Comparison of ENCODE assay signal across 15 cellular contexts in genomic region chr18:44683566-44683965, GRCh38. TPM values are rescaled to one million over a fixed set of nuclear protein-coding genes. Genes with fewer than 3 reads are reported as not detected.
A peak's percentile ranks its signal among the peaks of the same experiment; 100 is the strongest.
DNase-seq lines count a peak whose midpoint lies in the region; ATAC-seq and TF ChIP-seq lines count a peak whose summit lies in the region.
"Had no signal": no experiment of that assay in that cellular context is flagged by ENCODE, and none has a peak within 500 bp of the region (broad histone marks: within the 10 kb centered on the region; RNA-seq: fewer than 3 reads in every experiment).

No MANE protein-coding gene starts in this region.

- H3K36me3 ChIP-seq in mesenchymal stem cell (ENCODE audit: control insufficient read depth in 1 of 2, insufficient read depth in 2 of 2, low read depth in 1 of 2, low read length in 2 of 2), result no peaks in the 10 kb centered on the region
- no peaks in the 10 kb centered on the region for H3K36me3 ChIP-seq in tibial artery
- H3K36me3 ChIP-seq: left lung had no signal

- H2BK12ac ChIP-seq in H9 (ENCODE audit: insufficient read length, low read depth, low read length) (no peak overlapping the region), mesenchymal stem cell (ENCODE audit: low read length in 2 of 2) (no peak overlapping the region)

- H3K9me3 ChIP-seq in H9 (ENCODE audit: control insufficient read depth, low read depth, low read length) (no peaks in the 10 kb centered on the region), mesenchymal stem cell (ENCODE audit: control insufficient read depth, low read length) (no peaks in the 10 kb centered on the region), tibial artery (no peaks in the 10 kb centered on the region)
- H3K9me3 ChIP-seq: left lung, SJSA1 had no signal

- H3K27ac ChIP-seq in H9 (ENCODE audit: insufficient read length, low read depth, low read length) (no peak overlapping the region), coronary artery (peak overlapping the region; percentile 90 to 96), mesenchymal stem cell (ENCODE audit: low read length, poor library complexity, severe bottlenecking) (no peak overlapping the region), tibial artery (peak overlapping the region; percentile 99 to 100)
- H3K27ac ChIP-seq: SJSA1 had no signal

- 0 out of 7 replicates have a peak overlapping the region, but pooled peaks of 1 of the 3 experiments have one; percentile 41 for H3K27ac Mint-ChIP-seq in H9
- H3K27ac Mint-ChIP-seq: activated T-helper 1 cell treated with anti-CD3 and anti-CD28 coated beads, Interleukin-12 subunit alpha, Interleukin-12 subunit beta, Interleukin-2, Interleukin-4 antibody, amounts not matched to agents 30 ng/mL and 10 ng/mL and 1 ng/mL, durations not matched to agents 14 hours and 24 hours and 36 hours; IgD-negative memory B cell; natural killer cell had no signal

- TF ChIP-seq CTCF in H9 (conservative IDR thresholded peaks at IDR 0.05) (no peak), coronary artery (IDR thresholded peaks at IDR 0.05) (no peak), tibial artery (IDR thresholded peaks at IDR 0.05) (no peak)

- H4K8ac ChIP-seq in H9 (replicated peaks; ENCODE audit: insufficient read length, low read depth, low read length), result no peak overlapping the region
- H4K8ac ChIP-seq in mesenchymal stem cell (ENCODE audit: low read length), result no peak overlapping the region

- no peak overlapping the region for H3T11ph ChIP-seq in H9 (ENCODE audit: low read length)

- no peaks in the 10 kb centered on the region for H3K9me3 Mint-ChIP-seq in H9
- H3K9me3 Mint-ChIP-seq: activated T-helper 1 cell treated with anti-CD3 and anti-CD28 coated beads, Interleukin-12 subunit alpha, Interleukin-12 subunit beta, Interleukin-2, Interleukin-4 antibody, amounts not matched to agents 30 ng/mL and 10 ng/mL and 1 ng/mL, durations not matched to agents 14 hours and 24 hours and 36 hours; IgD-negative memory B cell; natural killer cell had no signal

- no peak overlapping the region for H3K4me3 Mint-ChIP-seq in H9
- H3K4me3 Mint-ChIP-seq: activated T-helper 1 cell treated with anti-CD3 and anti-CD28 coated beads, Interleukin-12 subunit alpha, Interleukin-12 subunit beta, Interleukin-2, Interleukin-4 antibody, amounts not matched to agents 30 ng/mL and 10 ng/mL and 1 ng/mL, durations not matched to agents 14 hours and 24 hours and 36 hours; natural killer cell had no signal

- H4K5ac ChIP-seq in H9 (ENCODE audit: insufficient read length, low read depth, low read length), result no peak overlapping the region

- no peak overlapping the region for H2BK5ac ChIP-seq in H9 (ENCODE audit: insufficient read length, low read length)
- H2BK5ac ChIP-seq in mesenchymal stem cell (ENCODE audit: low read depth, low read length, poor library complexity, severe bottlenecking), result no peak overlapping the region

- no peak overlapping the region for H3K9ac ChIP-seq in H9 (ENCODE audit: extremely low read depth, insufficient read length, low read length)
- H3K9ac ChIP-seq in mesenchymal stem cell (ENCODE audit: low read length), result peak overlapping the region; percentile 91

- H3K4me3 ChIP-seq in coronary artery, result peak overlapping the region; percentile 92
- peak overlapping the region in 1 of 2 experiments; percentile 88 for H3K4me3 ChIP-seq in mesenchymal stem cell (ENCODE audit: insufficient read depth in 1 of 2, low read depth in 1 of 2, low read length in 2 of 2)
- peak overlapping the region in 1 of 2 donors; percentile 72 for H3K4me3 ChIP-seq in tibial artery
- H3K4me3 ChIP-seq: SJSA1 had no signal

- H2AFZ ChIP-seq in H9 (ENCODE audit: low read length), result no peak overlapping the region
- H2AFZ ChIP-seq in mesenchymal stem cell (ENCODE audit: low read depth, low read length), result no peak overlapping the region

- H3K36me3 Mint-ChIP-seq in H9 (ENCODE audit: insufficient read depth in 1 of 3, low read depth in 3 of 3), result no peaks in the 10 kb centered on the region
- H3K36me3 Mint-ChIP-seq: natural killer cell had no signal

- DNase-seq in H9 (no peak), coronary artery (ENCODE audit: low spot score) (no peak), mesenchymal stem cell (no peak), tibial artery (no peak), posterior vena cava (ENCODE audit: low spot score) (no peak), amygdala (lab: John Stamatoyannopoulos, UW) (no peak)
- no peak for DNase-seq in effector CD4-positive, alpha-beta T cell
- DNase-seq: left lung; natural killer cell; NCI-H1417 treated with DMSO at 0.1 percent for 48 hours; stimulated activated CD4-positive, alpha-beta T cell treated with anti-CD3 and anti-CD28 coated beads, Interleukin-4, amount 100 ng/mL, for 4 hours had no signal

- H3K4me2 ChIP-seq in H9 (ENCODE audit: insufficient read depth, insufficient read length, low read length), result peak overlapping the region; percentile 82
- no peak overlapping the region for H3K4me2 ChIP-seq in mesenchymal stem cell (ENCODE audit: low read length, poor library complexity, severe bottlenecking)

- peaks cover 9% of the 10 kb centered on the region; the same call in 1 of the 2 replicates for H3K27me3 ChIP-seq in H9 (ENCODE audit: insufficient read depth, low read length)
- H3K27me3 ChIP-seq in mesenchymal stem cell (ENCODE audit: control insufficient read depth in 1 of 2, insufficient read depth in 1 of 2, low read length in 2 of 2), result no peaks in the 10 kb centered on the region
- H3K27me3 ChIP-seq in tibial artery, result no peaks in the 10 kb centered on the region
- H3K27me3 ChIP-seq: SJSA1 had no signal

- H2AK5ac ChIP-seq in H9 (ENCODE audit: insufficient read length, low read length), result no peak overlapping the region
- H2AK5ac ChIP-seq in mesenchymal stem cell (ENCODE audit: low read length, severe bottlenecking), result no peak overlapping the region

- H2BK120ac ChIP-seq in H9 (ENCODE audit: low read depth, low read length, poor library complexity, severe bottlenecking), result no peak overlapping the region
- no peak overlapping the region for H2BK120ac ChIP-seq in mesenchymal stem cell (ENCODE audit: low read depth, low read length)

- no peak overlapping the region for H4K91ac ChIP-seq in H9 (ENCODE audit: insufficient read length, low read depth, low read length)
- no peak overlapping the region for H4K91ac ChIP-seq in mesenchymal stem cell (ENCODE audit: low read length)

- intact Hi-C loops in tibial artery (cut with DNase I; ENCODE audit: low total_unique reads), result loop anchor here (10.0 kb wide), 2 partner anchors 91 to 531 kb away; no protein-coding TSS in a partner anchor
- intact Hi-C loops in posterior vena cava (cut with DNase I), result loop anchor here (10.0 kb wide), 2 partner anchors 51 to 111 kb away; no protein-coding TSS in a partner anchor

- H3K4me1 Mint-ChIP-seq in H9, result peaks cover under 1 to 2% of the 10 kb centered on the region in 2 experiments; a peak in 2 of 4 replicates

- H3K23ac ChIP-seq in H9 (ENCODE audit: insufficient read length, low read depth, low read length) (no peak overlapping the region), mesenchymal stem cell (ENCODE audit: low read length in 2 of 2) (no peak overlapping the region)

- peaks cover 3% of the 10 kb centered on the region for H3K27me3 Mint-ChIP-seq in H9 (ENCODE audit: low read depth)
- H3K27me3 Mint-ChIP-seq: IgD-negative memory B cell had no signal

- H3K4me1 ChIP-seq in H9 (ENCODE audit: insufficient read depth, low read length) (peaks cover 4% of the 10 kb centered on the region; the same call in 1 of the 2 replicates), mesenchymal stem cell (ENCODE audit: control insufficient read depth, insufficient read depth, low read depth, low read length) (peaks cover 8% of the 10 kb centered on the region), tibial artery (peaks cover 0 to 56% (median 31%) of the 10 kb centered on the region in 4 donors)

- H3K4ac ChIP-seq in H9 (ENCODE audit: low read depth, low read length) (no peak overlapping the region), mesenchymal stem cell (ENCODE audit: low read depth in 1 of 2, low read length in 2 of 2) (no peak overlapping the region)

- no peak for ATAC-seq in GM19463 (IDR thresholded peaks at IDR 0.05; ENCODE audit: unreplicated experiment)
- ATAC-seq: left lung, natural killer cell had no signal

- no peak overlapping the region for H3K56ac ChIP-seq in H9 (ENCODE audit: insufficient read length, low read depth, low read length)

- no peak overlapping the region for H2BK20ac ChIP-seq in H9 (ENCODE audit: low read depth, low read length, poor library complexity, severe bottlenecking)

- H2BK15ac ChIP-seq in H9 (ENCODE audit: low read depth, low read length) (no peak overlapping the region), mesenchymal stem cell (ENCODE audit: low read depth, poor library complexity, severe bottlenecking) (no peak overlapping the region)

- no peaks in the 10 kb centered on the region for H3K79me2 ChIP-seq in H9 (ENCODE audit: insufficient read depth, low read length)

- no peak overlapping the region for H3K14ac ChIP-seq in H9 (ENCODE audit: insufficient read depth, low read length)
- H3K14ac ChIP-seq in mesenchymal stem cell (ENCODE audit: low read length in 2 of 2), result no peak overlapping the region

- peaks cover 3% of the 10 kb centered on the region for H3K79me1 ChIP-seq in H9 (ENCODE audit: insufficient read depth, low read depth, low read length, poor library complexity, severe bottlenecking)
- peaks cover 28% of the 10 kb centered on the region for H3K79me1 ChIP-seq in mesenchymal stem cell (replicated peaks; ENCODE audit: low read length, poor library complexity, severe bottlenecking)

- peaks cover 12% of the 10 kb centered on the region for H3K23me2 ChIP-seq in H9 (ENCODE audit: insufficient read length, low read depth, low read length, poor library complexity, severe bottlenecking)

- no peaks in the 10 kb centered on the region for H4K20me1 ChIP-seq in H9 (ENCODE audit: control insufficient read depth, insufficient read depth, insufficient read length)

- H3K18ac ChIP-seq in H9 (ENCODE audit: insufficient read length, low read depth, low read length) (no peak overlapping the region), mesenchymal stem cell (ENCODE audit: low read depth in 1 of 2, low read length in 2 of 2) (no peak overlapping the region)

RNA-seq across cellular contexts. Expression of gene SETBP1, which starts 2.9 kb away (rescaled TPM):
- total RNA-seq in H9 (2021) (4.6 and 4.8 TPM in 2 replicates), posterior vena cava (10 to 100 TPM; 59.5 to 76.9 TPM)
- 4.5 TPM for polyA plus RNA-seq in mesenchymal stem cell (2013, experiment 1 of 2)
- polyA plus RNA-seq in mesenchymal stem cell (2013, experiment 2 of 2), result 4.5 TPM

Comparison
In these comparisons a context has a peak if more than half of its experiments do, and no peak if none do; other contexts are left out.
1. H3K27ac ChIP-seq: peak in coronary artery (2 of 2) and tibial artery (2 of 2); none in H9 (single experiment) and mesenchymal stem cell (single experiment).
2. RNA of gene SETBP1, which starts 2.9 kb away (total RNA-seq): 59.5 to 76.9 TPM in posterior vena cava; 4.6 to 4.8 TPM in H9; every median in the first group is over 10 times any median in the second.